Comparison of ENCODE assay signal across 27 cellular contexts in the genomic region with DNA sequence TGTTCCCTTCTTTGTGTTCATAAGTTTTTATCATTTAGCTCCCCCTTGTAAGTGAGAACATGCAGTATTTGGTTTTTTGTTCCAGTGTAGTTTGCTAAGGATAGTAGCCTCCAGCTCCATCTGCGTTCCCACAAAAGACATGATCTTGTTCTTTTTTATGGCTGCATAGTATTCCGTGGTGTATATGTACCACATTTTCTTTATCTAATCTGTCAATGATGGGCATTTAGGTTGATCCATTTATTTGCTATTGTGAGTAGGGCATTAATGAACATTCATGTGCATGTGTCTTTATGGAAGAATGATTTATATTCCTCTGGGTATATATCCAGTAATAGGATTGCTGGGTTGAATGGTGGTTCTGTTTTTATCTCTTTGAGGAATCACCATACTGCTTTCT.
"Had no signal": no experiment of that assay in that cellular context is flagged by ENCODE, and none has a peak within 500 bp of the region (broad histone marks: within the 10 kb centered on the region; RNA-seq: fewer than 3 reads in every experiment).

No MANE protein-coding gene starts in this region.

- H3K36me3 ChIP-seq: ovary, right lobe of liver, vagina had no signal

- H3K4me1 Mint-ChIP-seq: nephron; stimulated activated effector memory CD8-positive, alpha-beta T cell treated with anti-CD3 and anti-CD28 coated beads, Interleukin-12 subunit alpha, Interleukin-12 subunit beta, amount 100 ng/mL, for 72 hours; stimulated activated naive B cell treated with anti-CD40 and anti-IgM and Interleukin-4, amounts not matched to agents 10 μg/mL and 1 μg/mL and 100 μg/mL, for 72 hours had no signal

- H3K27ac Mint-ChIP-seq: neural progenitor cell; progenitor cell of endocrine pancreas; stimulated activated effector memory CD8-positive, alpha-beta T cell treated with anti-CD3 and anti-CD28 coated beads, Interleukin-12 subunit alpha, Interleukin-12 subunit beta, amount 100 ng/mL, for 72 hours; stimulated activated naive B cell treated with anti-CD40 and anti-IgM and Interleukin-4, amounts not matched to agents 10 μg/mL and 1 μg/mL and 100 μg/mL, for 72 hours; stimulated activated naive CD8-positive, alpha-beta T cell treated with anti-CD3 and anti-CD28 coated beads, Interleukin-15, Interleukin-2, amounts not matched to agents 100 ng/mL and 50 ng/mL, for 24 hours had no signal

- H3K27me3 Mint-ChIP-seq: progenitor cell of endocrine pancreas; stimulated activated naive B cell treated with anti-CD40 and anti-IgM and Interleukin-4, amounts not matched to agents 10 μg/mL and 1 μg/mL and 100 μg/mL, for 72 hours; stimulated activated naive CD8-positive, alpha-beta T cell treated with anti-CD3 and anti-CD28 coated beads, Interleukin-15, Interleukin-2, amounts not matched to agents 100 ng/mL and 50 ng/mL, for 24 hours had no signal

- H3K9ac ChIP-seq: neural progenitor cell, parathyroid adenoma had no signal

- H3K4me2 ChIP-seq: neural progenitor cell had no signal

- DNase-seq: occipital lobe; ovary; posterior cingulate gyrus; psoas muscle; right cardiac atrium; right lobe of liver; sigmoid colon; small intestine; stimulated activated CD4-positive, alpha-beta T cell treated with anti-CD3 and anti-CD28 coated beads, Interleukin-15, amount 100 ng/mL, for 24 hours; stimulated activated CD4-positive, alpha-beta T cell treated with anti-CD3 and anti-CD28 coated beads, Interleukin-2, amount 100 ng/mL, for 24 hours; stimulated activated CD4-positive, alpha-beta T cell treated with anti-CD3 and anti-CD28 coated beads, Interleukin-2, amount 100 ng/mL, for 48 hours; stimulated activated CD4-positive, alpha-beta T cell treated with anti-CD3 and anti-CD28 coated beads, Interleukin-4, amount 100 ng/mL, for 24 hours; stimulated activated naive B cell treated with anti-CD40 and anti-IgM and Interleukin-4, amounts not matched to agents 10 μg/mL and 1 μg/mL and 100 μg/mL, for 72 hours; stimulated activated naive CD4-positive, alpha-beta T cell treated with Interleukin-2 at 50 U/mL for 16 hours; stomach; thyroid gland; upper lobe of left lung had no signal

- ATAC-seq: psoas muscle; right cardiac atrium; right lobe of liver; stimulated activated effector memory CD8-positive, alpha-beta T cell treated with anti-CD3 and anti-CD28 coated beads, Interleukin-12 subunit alpha, Interleukin-12 subunit beta, amount 100 ng/mL, for 72 hours; stimulated activated naive B cell treated with anti-CD40 and anti-IgM and Interleukin-4, amounts not matched to agents 10 μg/mL and 1 μg/mL and 100 μg/mL, for 72 hours had no signal

- H3K27ac ChIP-seq: neural progenitor cell, ovary, parathyroid adenoma, psoas muscle, right lobe of liver, sigmoid colon, stomach, thoracic aorta, thyroid gland, tibial nerve, upper lobe of left lung, vagina had no signal

- H3K4me3 ChIP-seq: neural progenitor cell, ovary, psoas muscle, right lobe of liver, sigmoid colon, stomach, thoracic aorta, thyroid gland, tibial nerve, upper lobe of left lung, vagina had no signal

- H2AFZ ChIP-seq: neural progenitor cell, parathyroid adenoma had no signal

- H3K4me1 ChIP-seq: parathyroid adenoma, psoas muscle, right lobe of liver, sigmoid colon, stomach, thyroid gland, tibial nerve, upper lobe of left lung, vagina had no signal

- H3K9me3 ChIP-seq: ovary, thoracic aorta, thyroid gland, vagina had no signal

- FAIRE-seq: small intestine, urothelium cell line had no signal

- H3K27me3 ChIP-seq: neural progenitor cell, ovary, right lobe of liver, sigmoid colon, stomach, thyroid gland, tibial nerve, upper lobe of left lung, vagina had no signal

- H3K4me3 Mint-ChIP-seq: nephron; neural progenitor cell; stimulated activated effector memory CD8-positive, alpha-beta T cell treated with anti-CD3 and anti-CD28 coated beads, Interleukin-12 subunit alpha, Interleukin-12 subunit beta, amount 100 ng/mL, for 72 hours; stimulated activated naive B cell treated with anti-CD40 and anti-IgM and Interleukin-4, amounts not matched to agents 10 μg/mL and 1 μg/mL and 100 μg/mL, for 72 hours; stimulated activated naive CD8-positive, alpha-beta T cell treated with anti-CD3 and anti-CD28 coated beads, Interleukin-15, Interleukin-2, amounts not matched to agents 100 ng/mL and 50 ng/mL, for 24 hours had no signal
